ENCODE assay signal across 11 cellular contexts in the genomic region with DNA sequence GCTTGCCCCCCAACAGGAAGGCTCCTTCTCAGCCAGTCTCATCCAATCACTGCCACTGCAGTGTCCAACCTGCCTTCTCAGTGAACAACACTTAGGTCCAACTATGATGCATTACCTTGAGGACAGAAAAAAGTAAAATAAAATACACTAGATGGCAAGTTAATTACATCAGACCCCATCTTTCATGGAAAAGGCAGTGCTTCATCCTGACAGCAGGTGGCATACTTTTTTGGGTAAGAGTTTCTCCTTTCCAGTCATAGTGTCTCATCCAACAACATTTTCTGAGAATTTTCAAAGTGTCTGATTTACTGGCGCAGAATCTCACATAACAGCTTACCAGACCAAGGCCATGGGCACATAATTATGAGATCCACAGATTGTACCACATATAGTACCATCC.
DNase-seq lines count a peak whose midpoint lies in the region; ATAC-seq and TF ChIP-seq lines count a peak whose summit lies in the region.
"Had no signal": no experiment of that assay in that cellular context is flagged by ENCODE, and none has a peak within 500 bp of the region (broad histone marks: within the 10 kb centered on the region; RNA-seq: fewer than 3 reads in every experiment).

No MANE protein-coding gene starts in this region.

- H3K4me1 ChIP-seq in GM23338 (ENCODE audit: insufficient read depth): no peaks in the 10 kb centered on the region

- H3K36me3 Mint-ChIP-seq in GM23338 (ENCODE audit: low read depth): no peaks in the 10 kb centered on the region
- H3K36me3 Mint-ChIP-seq in glutamatergic neuron (ENCODE audit: unreplicated experiment): no peaks in the 10 kb centered on the region
- H3K36me3 Mint-ChIP-seq in immature natural killer cell: no peaks in the 10 kb centered on the region

- no peaks in the 10 kb centered on the region for H3K9me2 ChIP-seq in GM23338 (ENCODE audit: insufficient read depth)

- no peaks in the 10 kb centered on the region for H3K27me3 ChIP-seq in GM23338 (ENCODE audit: insufficient read depth)

- no peaks in the 10 kb centered on the region for H3K79me2 ChIP-seq in GM23338 (replicated peaks; ENCODE audit: insufficient read depth)

- H3K4me3 Mint-ChIP-seq in GM23338 (no peak overlapping the region), glutamatergic neuron (ENCODE audit: unreplicated experiment) (no peak overlapping the region), immature natural killer cell (no peak overlapping the region)

- no peaks in the 10 kb centered on the region for H4K20me1 ChIP-seq in GM23338 (replicated peaks; ENCODE audit: insufficient read depth)

- no peaks in the 10 kb centered on the region for H3K9me3 Mint-ChIP-seq in GM23338
- no peaks in the 10 kb centered on the region for H3K9me3 Mint-ChIP-seq in glutamatergic neuron (ENCODE audit: unreplicated experiment)
- H3K9me3 Mint-ChIP-seq in immature natural killer cell: peaks cover 0 to 29% (median 0%) of the 10 kb centered on the region in 6 donors

- DNase-seq in AG08395 (ENCODE audit: low spot score) (peak; percentile 2), GM23338 (ENCODE audit: low spot score) (peak; percentile 69), SKM-1 treated with dmso at 0.1 percent for 144 hours (lab: John Stamatoyannopoulos, UW; ENCODE audit: unreplicated experiment) (peak; percentile 3), glutamatergic neuron (peak; percentile 27), immature natural killer cell (no peak), DMS153 (lab: John Stamatoyannopoulos, UW) (no peak), hypothalamus (lab: John Stamatoyannopoulos, UW) (no peak)
- DNase-seq: activated CD8-positive, alpha-beta memory T cell treated with anti-CD3 and anti-CD28 coated beads for 24 hours; mesenchymal stem cell; NK-92 treated with Interleukin-12 subunit alpha and Interleukin-12 subunit beta, amount 100 ng/mL, for 24 hours had no signal

- ATAC-seq in GM23338 (peak; percentile 31; the same call in 2 of the 3 replicates), GM21381 (IDR thresholded peaks at IDR 0.05; ENCODE audit: unreplicated experiment) (no peak)

- peak; percentile 74 to 75 for TF ChIP-seq CTCF in GM23338 (conservative IDR thresholded peaks at IDR 0.05; ENCODE audit: low read depth in 2 of 2)
- TF ChIP-seq CTCF in glutamatergic neuron (IDR thresholded peaks at IDR 0.05; ENCODE audit: partially characterized antibody, unreplicated experiment): peak; percentile 53

- H3K36me3 ChIP-seq in GM23338 (ENCODE audit: insufficient read depth): no peaks in the 10 kb centered on the region

- H3K27ac Mint-ChIP-seq in GM23338 (no peak overlapping the region), glutamatergic neuron (ENCODE audit: unreplicated experiment) (no peak overlapping the region), immature natural killer cell (no peak overlapping the region)

- no peak overlapping the region for H3K4me3 ChIP-seq in GM23338

- H2AFZ ChIP-seq in GM23338: peak overlapping the region; percentile 20; the same call in 1 of the 2 replicates

- no peak overlapping the region for H3K27ac ChIP-seq in GM23338 (ENCODE audit: low read depth)

- H3K4me2 ChIP-seq in GM23338: no peak overlapping the region

- H3K4me1 Mint-ChIP-seq in GM23338 (no peaks in the 10 kb centered on the region), glutamatergic neuron (ENCODE audit: low read depth, unreplicated experiment) (no peaks in the 10 kb centered on the region), immature natural killer cell (no peaks in the 10 kb centered on the region)

- no peaks in the 10 kb centered on the region for H3F3A ChIP-seq in GM23338 (replicated peaks; ENCODE audit: low read depth)

- H3K27me3 Mint-ChIP-seq in GM23338 (ENCODE audit: insufficient read depth, low read depth, poor library complexity): no peaks in the 10 kb centered on the region
- no peaks in the 10 kb centered on the region for H3K27me3 Mint-ChIP-seq in glutamatergic neuron (ENCODE audit: unreplicated experiment)
- peaks cover 0 to 2% (median 0%) of the 10 kb centered on the region in 3 donors for H3K27me3 Mint-ChIP-seq in immature natural killer cell (ENCODE audit: low read depth in 3 of 3)

TF ChIP-seq in GM23338, 12 proteins besides CTCF, POLR2A, EP300 and RAD21:
- no peak for TF ChIP-seq ZNF331 (CRISPR knock-in tag; IDR thresholded peaks at IDR 0.05; ENCODE audit: low read depth)

Comparison
In these comparisons a context has a peak if more than half of its experiments do, and no peak if none do; other contexts are left out.
1. DNase-seq: peak in AG08395 (single experiment), GM23338 (single experiment), SKM-1 treated with dmso at 0.1 percent for 144 hours (single experiment) and glutamatergic neuron (single experiment); none in immature natural killer cell (0 of 3), DMS153 (single experiment) and hypothalamus (0 of 51).